Comparison of ENCODE assay signal across 39 cellular contexts in the genomic region with DNA sequence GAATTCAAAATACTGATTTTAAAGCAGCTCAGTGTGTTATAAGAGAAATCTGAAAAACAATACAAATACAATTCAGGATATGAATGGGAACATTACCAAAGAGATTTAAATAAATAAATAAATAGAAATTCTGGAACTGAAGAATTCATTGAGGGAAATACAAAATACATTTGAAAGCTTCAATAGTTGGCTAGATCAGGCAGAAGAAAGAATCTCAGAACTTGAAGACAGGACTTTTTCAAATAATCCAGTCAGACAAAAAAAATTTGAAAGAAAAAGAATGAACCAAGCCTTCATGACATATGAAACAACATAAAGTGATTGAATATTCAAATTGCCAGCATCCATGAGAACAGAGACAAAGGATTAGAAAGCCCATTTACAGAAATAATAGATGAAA. TPM values are rescaled to one million over a fixed set of nuclear protein-coding genes. Genes with fewer than 3 reads are reported as not detected.
"Had no signal": no experiment of that assay in that cellular context is flagged by ENCODE, and none has a peak within 500 bp of the region (broad histone marks: within the 10 kb centered on the region; RNA-seq: fewer than 3 reads in every experiment).

No MANE protein-coding gene starts in this region.

- H3K4me3 Mint-ChIP-seq: activated B cell treated with CpG ODN at 0.5 μM for 24 hours; activated CD8-positive, alpha-beta T cell treated with anti-CD3 and anti-CD28 coated beads for 36 hours; activated naive CD4-positive, alpha-beta T cell treated with anti-CD3 and anti-CD28 coated beads for 36 hours; activated naive CD4-positive, alpha-beta T cell treated with anti-CD3 and anti-CD28 coated beads, Interleukin-2, amount 50 U/mL, for 24 hours; activated naive CD8-positive, alpha-beta T cell treated with anti-CD3 and anti-CD28 coated beads for 36 hours; activated naive CD8-positive, alpha-beta T cell treated with anti-CD3 and anti-CD28 coated beads, Interleukin-2, amount 50 U/mL, for 24 hours; activated T-helper 1 cell treated with anti-CD3 and anti-CD28 coated beads, Interleukin-12 subunit alpha, Interleukin-12 subunit beta, Interleukin-2, Interleukin-4 antibody, amounts not matched to agents 30 ng/mL and 10 ng/mL and 1 ng/mL, durations not matched to agents 14 hours and 24 hours and 36 hours; T-helper 17 cell; T-helper 2 cell treated with Interferon-gamma antibody and Interleukin-4, amounts not matched to agents 5 μg/mL and 100 μg/mL, for 36 hours had no signal

- H3K9me3 ChIP-seq: colonic mucosa had no signal

- H3K27me3 ChIP-seq: adrenal gland, body of pancreas, colonic mucosa, esophagus squamous epithelium, gastroesophageal sphincter, heart right ventricle had no signal

- H3K27me3 Mint-ChIP-seq: activated naive CD8-positive, alpha-beta T cell treated with anti-CD3 and anti-CD28 coated beads, Interleukin-2, amount 50 U/mL, for 24 hours; T-helper 17 cell had no signal

- H3K36me3 ChIP-seq: adrenal gland, colonic mucosa, esophagus squamous epithelium had no signal

- H3K27ac ChIP-seq: adrenal gland, body of pancreas, colonic mucosa, epithelial cell of prostate, esophagus squamous epithelium, gastroesophageal sphincter, heart right ventricle, WERI-Rb-1 had no signal

- ATAC-seq: activated CD4-positive, CD25-positive, alpha-beta regulatory T cell treated with anti-CD3 and anti-CD28 coated beads, Interleukin-2, amount 50 U/mL, for 24 hours; activated CD8-positive, alpha-beta T cell treated with anti-CD3 and anti-CD28 coated beads for 36 hours; activated naive CD8-positive, alpha-beta T cell treated with anti-CD3 and anti-CD28 coated beads, Interleukin-2, amount 50 U/mL, for 24 hours; body of pancreas; gastroesophageal sphincter; heart right ventricle; T-helper 17 cell had no signal

- H3K27ac Mint-ChIP-seq: activated B cell treated with CpG ODN at 0.5 μM for 24 hours; activated CD8-positive, alpha-beta T cell treated with anti-CD3 and anti-CD28 coated beads for 36 hours; activated naive CD4-positive, alpha-beta T cell treated with anti-CD3 and anti-CD28 coated beads for 36 hours; activated naive CD8-positive, alpha-beta T cell treated with anti-CD3 and anti-CD28 coated beads for 36 hours; activated naive CD8-positive, alpha-beta T cell treated with anti-CD3 and anti-CD28 coated beads, Interleukin-2, amount 50 U/mL, for 24 hours; activated T-helper 1 cell treated with anti-CD3 and anti-CD28 coated beads, Interleukin-12 subunit alpha, Interleukin-12 subunit beta, Interleukin-2, Interleukin-4 antibody, amounts not matched to agents 30 ng/mL and 10 ng/mL and 1 ng/mL, durations not matched to agents 14 hours and 24 hours and 36 hours; activated T-helper 2 cell treated with anti-CD3 and anti-CD28 coated beads, Interferon-gamma antibody, Interleukin-2, Interleukin-4, amounts not matched to agents 10 μg/mL and 5 μg/mL and 100 μg/mL, durations not matched to agents 14 hours and 24 hours and 36 hours; T-helper 17 cell; T-helper 2 cell treated with Interferon-gamma antibody and Interleukin-4, amounts not matched to agents 5 μg/mL and 100 μg/mL, for 36 hours had no signal

- H3K4me1 Mint-ChIP-seq: activated B cell treated with CpG ODN at 0.5 μM for 24 hours; activated naive CD4-positive, alpha-beta T cell treated with anti-CD3 and anti-CD28 coated beads, Interleukin-2, amount 50 U/mL, for 24 hours; activated naive CD8-positive, alpha-beta T cell treated with anti-CD3 and anti-CD28 coated beads for 36 hours; activated naive CD8-positive, alpha-beta T cell treated with anti-CD3 and anti-CD28 coated beads, Interleukin-2, amount 50 U/mL, for 24 hours; T-helper 17 cell had no signal

- FAIRE-seq: endometrium, endothelial cell of umbilical vein had no signal

- H3K4me1 ChIP-seq: adrenal gland, body of pancreas, colonic mucosa, esophagus squamous epithelium, gastroesophageal sphincter, heart right ventricle had no signal

- DNase-seq: activated B cell treated with CpG ODN at 0.5 μM for 24 hours; activated CD4-positive, alpha-beta T cell treated with anti-CD3 and anti-CD28 coated beads for 48 hours; activated CD4-positive, alpha-beta T cell treated with anti-CD3 and anti-CD28 coated beads, Interleukin-2, amount 50 U/mL, for 1 hour; activated CD4-positive, alpha-beta T cell treated with anti-CD3 and anti-CD28 coated beads, Interleukin-2, amount 50 U/mL, for 48 hours; activated CD8-positive, alpha-beta memory T cell treated with anti-CD3 and anti-CD28 coated beads for 24 hours; activated CD8-positive, alpha-beta T cell treated with anti-CD3 and anti-CD28 coated beads for 36 hours; activated effector memory CD4-positive, alpha-beta T cell treated with anti-CD3 and anti-CD28 coated beads, Interleukin-2, amount 50 U/mL, for 16 hours; activated naive CD4-positive, alpha-beta T cell treated with anti-CD3 and anti-CD28 coated beads for 36 hours; activated naive CD8-positive, alpha-beta T cell treated with anti-CD3 and anti-CD28 coated beads for 36 hours; activated naive CD8-positive, alpha-beta T cell treated with anti-CD3 and anti-CD28 coated beads, Interleukin-2, amount 50 U/mL, for 24 hours; activated T-cell treated with anti-CD3 and anti-CD28 coated beads, Interleukin-2, amount 50 U/mL, for 48 hours; adrenal gland; amygdala; aorta; body of pancreas; caudate nucleus; colonic mucosa; effector CD8-positive, alpha-beta T cell; esophagus squamous epithelium; foreskin melanocyte; heart right ventricle; T-helper 17 cell; T1000; WERI-Rb-1 had no signal

- H3K4me3 ChIP-seq: adrenal gland, body of pancreas, colonic mucosa, esophagus squamous epithelium, gastroesophageal sphincter, heart right ventricle had no signal

RNA-seq across cellular contexts. Expression of gene TLX3, which starts 59.6 kb away (rescaled TPM):
- total RNA-seq: activated B cell treated with CpG ODN at 0.5 μM for 24 hours; activated CD8-positive, alpha-beta T cell treated with anti-CD3 and anti-CD28 coated beads for 36 hours; activated naive CD4-positive, alpha-beta T cell treated with anti-CD3 and anti-CD28 coated beads for 36 hours; activated naive CD8-positive, alpha-beta T cell treated with anti-CD3 and anti-CD28 coated beads for 36 hours; activated T-helper 1 cell treated with anti-CD3 and anti-CD28 coated beads, Interleukin-12 subunit alpha, Interleukin-12 subunit beta, Interleukin-2, Interleukin-4 antibody, amounts not matched to agents 30 ng/mL and 10 ng/mL and 1 ng/mL, durations not matched to agents 14 hours and 24 hours and 36 hours; activated T-helper 2 cell treated with anti-CD3 and anti-CD28 coated beads, Interferon-gamma antibody, Interleukin-2, Interleukin-4, amounts not matched to agents 10 μg/mL and 5 μg/mL and 100 μg/mL, durations not matched to agents 14 hours and 24 hours and 36 hours; adrenal gland; aorta; body of pancreas; chondrocyte; colonic mucosa; dermis microvascular lymphatic vessel endothelial cell; endothelial cell of umbilical vein; esophagus squamous epithelium; fibroblast of lung; fibroblast of villous mesenchyme; gastroesophageal sphincter; glomerular endothelial cell; heart right ventricle; T-helper 17 cell had no signal
- polyA plus RNA-seq: adrenal gland, aorta, endothelial cell of umbilical vein, esophagus, fibroblast of lung, heart right ventricle had no signal
